Comparison of ENCODE assay signal across 8 cellular contexts in genomic region chr19:41589371-41589770, GRCh38. TPM values are rescaled to one million over a fixed set of nuclear protein-coding genes. Genes with fewer than 3 reads are reported as not detected.
"Had no signal": no experiment of that assay in that cellular context is flagged by ENCODE, and none has a peak within 500 bp of the region (broad histone marks: within the 10 kb centered on the region; RNA-seq: fewer than 3 reads in every experiment).

No MANE protein-coding gene starts in this region.

- DNase-seq: H9, HCEC 1CT had no signal

- H3K4me1 Mint-ChIP-seq: GM23338, H9, IgD-negative memory B cell had no signal

- H3K27me3 Mint-ChIP-seq: IgD-negative memory B cell had no signal

- H3K4me3 Mint-ChIP-seq: GM23338, H9, IgD-negative memory B cell had no signal

- FAIRE-seq: H1, H54, HepG2 had no signal

- ATAC-seq: HepG2 had no signal

- H3K27ac Mint-ChIP-seq: GM23338, H9, IgD-negative memory B cell had no signal

- H3K9me3 Mint-ChIP-seq: IgD-negative memory B cell had no signal

- H3K4me3 ChIP-seq: GM23338 had no signal

RNA-seq across cellular contexts. Expression of gene CEACAM21, which starts 13.4 kb away (rescaled TPM):
- total RNA-seq: GM23338, H1, H9, HepG2, HT-29 had no signal

RNA-seq across cellular contexts. Expression of gene CEACAM4, which starts 37.5 kb away (rescaled TPM):
- total RNA-seq: GM23338, H1, H9, HepG2, HT-29 had no signal
